1 cellular context compared by ENCODE assay signal in genomic region chr6:136526196-136526930, GRCh38.
TF ChIP-seq lines count a peak whose summit lies in the region.

No MANE protein-coding gene starts in this region.

TF ChIP-seq in K562, 482 proteins besides CTCF, POLR2A, EP300 and RAD21 (continued from another document and continues in another):
- TF ChIP-seq ZNF740 (CRISPR knock-in tag; IDR thresholded peaks at IDR 0.05) = no peak
- TF ChIP-seq ZNF740 (tag; IDR thresholded peaks at IDR 0.05) = no peak
- TF ChIP-seq ETV6 (IDR thresholded peaks at IDR 0.05; ENCODE audit: borderline replicate concordance in 1 of 2, low read depth in 2 of 2, low read length in 1 of 2) = no peak
- TF ChIP-seq ETV6 (CRISPR knock-in tag; IDR thresholded peaks at IDR 0.05; ENCODE audit: borderline replicate concordance) = no peak
- TF ChIP-seq KDM5B (IDR thresholded peaks at IDR 0.05; ENCODE audit: insufficient replicate concordance, low read depth, low read length) = no peak
- no peak for TF ChIP-seq SMARCA5 (IDR thresholded peaks at IDR 0.05)
- TF ChIP-seq ETV5 (CRISPR knock-in tag; IDR thresholded peaks at IDR 0.05; ENCODE audit: low read depth) = 0 out of 2 replicates have a peak, but pooled peaks have one; percentile 47
- no peak for TF ChIP-seq L3MBTL2 (IDR thresholded peaks at IDR 0.05)
- TF ChIP-seq E2F1 (CRISPR knock-in tag; IDR thresholded peaks at IDR 0.05) = no peak
- TF ChIP-seq MIER1 (IDR thresholded peaks at IDR 0.05; ENCODE audit: low read depth) = no peak
- no peak for TF ChIP-seq ZNF174 (CRISPR knock-in tag; IDR thresholded peaks at IDR 0.05)
- no peak for TF ChIP-seq FOXM1 (IDR thresholded peaks at IDR 0.05; ENCODE audit: low read depth)
- TF ChIP-seq FOXM1 (CRISPR knock-in tag; IDR thresholded peaks at IDR 0.05; ENCODE audit: low read depth) = no peak
- TF ChIP-seq ZNF668 (CRISPR knock-in tag; IDR thresholded peaks at IDR 0.05) = no peak
- TF ChIP-seq CREB1 (IDR thresholded peaks at IDR 0.05) = no peak
- TF ChIP-seq CREB1 (CRISPR knock-in tag; IDR thresholded peaks at IDR 0.05) = no peak
- TF ChIP-seq E2F5 (CRISPR knock-in tag; IDR thresholded peaks at IDR 0.05) = no peak
- TF ChIP-seq FOSL1 (tag; conservative IDR thresholded peaks at IDR 0.05) = no peak
- no peak for TF ChIP-seq WHSC1 (IDR thresholded peaks at IDR 0.05; ENCODE audit: low read length)
- 0 out of 2 replicates have a peak, but pooled peaks have one; percentile 24 for TF ChIP-seq ZNF134 (CRISPR knock-in tag; conservative IDR thresholded peaks at IDR 0.05)
- no peak for TF ChIP-seq TSC22D4 (tag; IDR thresholded peaks at IDR 0.05)
- no peak for TF ChIP-seq KLF1 (tag; IDR thresholded peaks at IDR 0.05)
- TF ChIP-seq RCOR1 (IDR thresholded peaks at IDR 0.05; ENCODE audit: borderline replicate concordance in 1 of 2, low read depth in 2 of 2, low read length in 2 of 2) = peak in 1 of 2 experiments; percentile 45; a peak in 1 of 4 replicates
- TF ChIP-seq CBX3 (IDR thresholded peaks at IDR 0.05; ENCODE audit: borderline replicate concordance in 1 of 2, low read length in 2 of 2) = no peak
- no peak for TF ChIP-seq TFAM (CRISPR knock-in tag; conservative IDR thresholded peaks at IDR 0.05)
- no peak for TF ChIP-seq ARID3B (CRISPR knock-in tag; IDR thresholded peaks at IDR 0.05; ENCODE audit: borderline replicate concordance)
- TF ChIP-seq ZBTB2 (IDR thresholded peaks at IDR 0.05) = no peak
- TF ChIP-seq HINFP (tag; conservative IDR thresholded peaks at IDR 0.05; ENCODE audit: low read depth) = no peak
- no peak for TF ChIP-seq ERF (CRISPR knock-in tag; IDR thresholded peaks at IDR 0.05)
- TF ChIP-seq ZZZ3 (IDR thresholded peaks at IDR 0.05) = no peak
- no peak for TF ChIP-seq DNMT1 (IDR thresholded peaks at IDR 0.05)
- TF ChIP-seq ZNF23 (CRISPR knock-in tag; IDR thresholded peaks at IDR 0.05) = no peak
- no peak for TF ChIP-seq ELK1 (CRISPR knock-in tag; IDR thresholded peaks at IDR 0.05)
- no peak for TF ChIP-seq CEBPZ (IDR thresholded peaks at IDR 0.05; ENCODE audit: borderline replicate concordance, low read depth, low read length)
- no peak for TF ChIP-seq THRB (CRISPR knock-in tag; conservative IDR thresholded peaks at IDR 0.05)
- TF ChIP-seq ZNF512 (tag; IDR thresholded peaks at IDR 0.05) = no peak
- TF ChIP-seq ZFPM2 (CRISPR knock-in tag; IDR thresholded peaks at IDR 0.05) = no peak
- TF ChIP-seq THRAP3 (IDR thresholded peaks at IDR 0.05; ENCODE audit: borderline replicate concordance) = no peak
- no peak for TF ChIP-seq MTF1 (CRISPR knock-in tag; IDR thresholded peaks at IDR 0.05; ENCODE audit: borderline replicate concordance)
- TF ChIP-seq NR0B1 (IDR thresholded peaks at IDR 0.05; ENCODE audit: partially characterized antibody) = no peak
- TF ChIP-seq NR1H2 (CRISPR knock-in tag; IDR thresholded peaks at IDR 0.05) = 0 out of 2 replicates have a peak, but pooled peaks have one; percentile 85
- no peak for TF ChIP-seq ELF1 (tag; IDR thresholded peaks at IDR 0.05)
- no peak for TF ChIP-seq ZNF449 (CRISPR knock-in tag; IDR thresholded peaks at IDR 0.05)
- no peak for TF ChIP-seq FOS (IDR thresholded peaks at IDR 0.05; ENCODE audit: extremely low read depth, insufficient read length)
- no peak for TF ChIP-seq ZNF224 (CRISPR knock-in tag; IDR thresholded peaks at IDR 0.05)
- no peak for TF ChIP-seq ETS1 (conservative IDR thresholded peaks at IDR 0.05; ENCODE audit: control insufficient read depth, low read depth, low read length)
